ENCODE assay signal across 4 cellular contexts in the genomic region with DNA sequence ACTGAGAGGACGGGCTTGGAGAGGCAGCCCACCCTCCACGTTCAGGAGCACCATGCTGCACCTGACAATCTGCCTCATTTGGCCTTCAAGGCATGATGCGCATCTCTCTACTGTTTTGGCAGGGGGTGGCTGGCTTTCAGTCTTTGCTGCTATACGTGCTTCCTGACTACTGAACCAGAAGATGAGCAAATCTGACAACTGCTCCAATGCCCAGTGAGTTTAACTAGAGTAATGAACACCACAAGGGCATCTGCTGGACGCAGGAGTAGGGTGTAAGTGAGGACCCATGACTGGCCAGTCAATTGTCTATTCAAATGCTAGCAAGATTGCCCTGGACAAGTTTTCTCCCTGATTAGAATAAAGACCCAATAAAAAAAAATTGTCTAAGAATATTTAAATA.
"Had no signal": no experiment of that assay in that cellular context is flagged by ENCODE, and none has a peak within 500 bp of the region (broad histone marks: within the 10 kb centered on the region; RNA-seq: fewer than 3 reads in every experiment).

No MANE protein-coding gene starts in this region.

- H3K27ac Mint-ChIP-seq: GM23338, H9 had no signal

- DNase-seq: H9, HCEC 1CT, IMR-90 had no signal

- H3K4me3 Mint-ChIP-seq: GM23338, H9 had no signal
